ENCODE assay signal across 12 cellular contexts in genomic region chr20:1323256-1323655, GRCh38. TPM values are rescaled to one million over a fixed set of nuclear protein-coding genes. Genes with fewer than 3 reads are reported as not detected.
DNase-seq lines count a peak whose midpoint lies in the region; ATAC-seq, FAIRE-seq and TF ChIP-seq lines count a peak whose summit lies in the region.
"Had no signal": no experiment of that assay in that cellular context is flagged by ENCODE, and none has a peak within 500 bp of the region (broad histone marks: within the 10 kb centered on the region; RNA-seq: fewer than 3 reads in every experiment).

No MANE protein-coding gene starts in this region.

- ATAC-seq in HG02571 (IDR thresholded peaks at IDR 0.05; ENCODE audit: unreplicated experiment) (no peak), pancreas (no peak), GM18858 (IDR thresholded peaks at IDR 0.05; ENCODE audit: unreplicated experiment) (no peak)
- ATAC-seq: activated T-cell treated with anti-CD3 and anti-CD28 coated beads, Interleukin-2, amount 50 U/mL, for 72 hours; effector memory CD8-positive, alpha-beta T cell had no signal

- H3K36me3 Mint-ChIP-seq in neural progenitor cell: no peaks in the 10 kb centered on the region

- H2AFZ ChIP-seq in fibroblast of lung (ENCODE audit: low read length) (peak overlapping the region; percentile 66), neural progenitor cell (replicated peaks) (no peak overlapping the region)

- H3K9ac ChIP-seq in BLaER1 (no peak overlapping the region), fibroblast of lung (ENCODE audit: insufficient read depth, low read length) (peak overlapping the region; percentile 51), neural progenitor cell (no peak overlapping the region)

- no peaks in the 10 kb centered on the region for H3K9me3 ChIP-seq in BLaER1
- H3K9me3 ChIP-seq in Peyer's patch: no peaks in the 10 kb centered on the region
- no peaks in the 10 kb centered on the region for H3K9me3 ChIP-seq in fibroblast of lung (ENCODE audit: control insufficient read depth, insufficient read depth, low read depth, low read length)
- H3K9me3 ChIP-seq in neural progenitor cell (ENCODE audit: low read depth): no peaks in the 10 kb centered on the region
- no peaks in the 10 kb centered on the region for H3K9me3 ChIP-seq in pancreas

- H3K9me3 Mint-ChIP-seq in neural progenitor cell: no peaks in the 10 kb centered on the region
- H3K9me3 Mint-ChIP-seq: activated T-cell treated with anti-CD3 and anti-CD28 coated beads, Interleukin-2, amount 50 U/mL, for 72 hours; effector memory CD8-positive, alpha-beta T cell had no signal

- no peak overlapping the region for H3K4me3 Mint-ChIP-seq in neural progenitor cell
- H3K4me3 Mint-ChIP-seq: activated T-cell treated with anti-CD3 and anti-CD28 coated beads, Interleukin-2, amount 50 U/mL, for 72 hours; effector memory CD8-positive, alpha-beta T cell had no signal

- H4K20me1 ChIP-seq in BLaER1 (peaks cover 13% of the 10 kb centered on the region; the same call in 1 of the 2 replicates), fibroblast of lung (ENCODE audit: control insufficient read depth, extremely low read depth, insufficient read depth, low read length) (no peaks in the 10 kb centered on the region), neural progenitor cell (ENCODE audit: low read depth) (peaks cover 20% of the 10 kb centered on the region)

- peaks cover 2% of the 10 kb centered on the region for H3K27me3 Mint-ChIP-seq in neural progenitor cell (ENCODE audit: insufficient read depth, low read depth)

- H3K4me3 ChIP-seq in BLaER1 (no peak overlapping the region), Peyer's patch (no peak overlapping the region), fibroblast of lung (replicated peaks in 1 of 4; ENCODE audit: control extremely low read depth in 1 of 4, insufficient read depth in 1 of 4, low read depth in 3 of 4, low read length in 4 of 4) (no peak overlapping the region), neural progenitor cell (no peak overlapping the region), pancreas (no peak overlapping the region), H7 (ENCODE audit: insufficient read depth, low read depth, low read length) (no peak overlapping the region)

- TF ChIP-seq POLR2A in Peyer's patch (IDR thresholded peaks at IDR 0.05): no peak

- 66 to 72% methylated on average over 6 of the region's 6 CpGs for WGBS in pancreas, 2 donors

- H3K27ac ChIP-seq in BLaER1 (no peak overlapping the region), Peyer's patch (peak overlapping the region; percentile 17 to 77 (median 51)), fibroblast of lung (ENCODE audit: insufficient read depth, low read length) (peak overlapping the region; percentile 99), neural progenitor cell (no peak overlapping the region), pancreas (peak overlapping the region in 2 of 4 donors; percentile 5 to 19)

- intact Hi-C loops in pancreas (cut with DNase I): no loop called here

- no peaks in the 10 kb centered on the region for H3K27me3 ChIP-seq in BLaER1
- no peaks in the 10 kb centered on the region for H3K27me3 ChIP-seq in Peyer's patch
- no peaks in the 10 kb centered on the region for H3K27me3 ChIP-seq in fibroblast of lung (ENCODE audit: control insufficient read depth, insufficient read depth, low read length)
- H3K27me3 ChIP-seq in neural progenitor cell: peaks cover under 1% of the 10 kb centered on the region
- no peaks in the 10 kb centered on the region for H3K27me3 ChIP-seq in pancreas
- H3K27me3 ChIP-seq in H7 (ENCODE audit: control insufficient read depth, insufficient read depth, low read length): no peaks in the 10 kb centered on the region; the same call in 1 of the 2 replicates

- DNase-seq in Peyer's patch: peak in 2 of 3 donors; percentile 12 to 36
- no peak for DNase-seq in fibroblast of lung (ENCODE audit: low read depth in 2 of 2)
- DNase-seq in neural progenitor cell (ENCODE audit: low spot score): no peak
- DNase-seq in pancreas: no peak
- DNase-seq in H7: no peak
- DNase-seq: activated T-cell treated with anti-CD3 and anti-CD28 coated beads, Interleukin-2, amount 50 U/mL, for 72 hours; effector memory CD8-positive, alpha-beta T cell; NCI-H774; stimulated activated CD4-positive, alpha-beta T cell treated with anti-CD3 and anti-CD28 coated beads, Interleukin-15, amount 100 ng/mL, for 24 hours had no signal

- H3K27ac Mint-ChIP-seq in neural progenitor cell: peak overlapping the region; percentile 53
- H3K27ac Mint-ChIP-seq: activated T-cell treated with anti-CD3 and anti-CD28 coated beads, Interleukin-2, amount 50 U/mL, for 72 hours had no signal

- FAIRE-seq in pancreas (lab: Jason Lieb, UNC): no peak

- TF ChIP-seq CTCF in Peyer's patch (IDR thresholded peaks at IDR 0.05): no peak
- no peak for TF ChIP-seq CTCF in fibroblast of lung (conservative IDR thresholded peaks at IDR 0.05 in 1 of 2, IDR thresholded peaks at IDR 0.05 in 1 of 2; ENCODE audit: low read depth in 1 of 2, low read length in 2 of 2)
- no peak for TF ChIP-seq CTCF in neural progenitor cell (IDR thresholded peaks at IDR 0.05)
- no peak for TF ChIP-seq CTCF in pancreas (IDR thresholded peaks at IDR 0.05)

- H3K79me2 ChIP-seq in fibroblast of lung (ENCODE audit: control insufficient read depth, insufficient read depth, low read length): peaks cover 14% of the 10 kb centered on the region
- H3K79me2 ChIP-seq in neural progenitor cell (ENCODE audit: low read depth): peaks cover 31% of the 10 kb centered on the region

- H3K4me1 ChIP-seq in BLaER1 (peaks cover 54% of the 10 kb centered on the region), Peyer's patch (peaks cover 0 to 30% (median 10%) of the 10 kb centered on the region in 4 donors), fibroblast of lung (ENCODE audit: control insufficient read depth, extremely low read depth, insufficient read depth, low read length) (peaks cover 37% of the 10 kb centered on the region), neural progenitor cell (peaks cover 4% of the 10 kb centered on the region), pancreas (peaks cover 17 to 22% (median 19%) of the 10 kb centered on the region in 3 donors)

- H3K4me1 Mint-ChIP-seq in neural progenitor cell: peaks cover 24% of the 10 kb centered on the region

- H3K36me3 ChIP-seq in BLaER1 (no peaks in the 10 kb centered on the region; the same call in 1 of the 2 replicates), Peyer's patch (no peaks in the 10 kb centered on the region), fibroblast of lung (ENCODE audit: control insufficient read depth, insufficient read depth, low read length) (no peaks in the 10 kb centered on the region), neural progenitor cell (no peaks in the 10 kb centered on the region), pancreas (no peaks in the 10 kb centered on the region), H7 (replicated peaks; ENCODE audit: control insufficient read depth, insufficient read depth, low read length) (no peaks in the 10 kb centered on the region)

- H3K4me2 ChIP-seq in BLaER1: peak overlapping the region; percentile 61
- H3K4me2 ChIP-seq in fibroblast of lung (ENCODE audit: extremely low read depth, insufficient read depth, low read length): peak overlapping the region; percentile 60
- H3K4me2 ChIP-seq in neural progenitor cell: no peak overlapping the region

- no peaks in the 10 kb centered on the region for H3F3A ChIP-seq in neural progenitor cell (ENCODE audit: low read depth)

RNA-seq across cellular contexts. Expression of gene SDCBP2, which starts 5.7 kb away (rescaled TPM):
- total RNA-seq in Peyer's patch (100 to 1,000 TPM in 3 of 4 donors, 10 to 100 TPM in 1; 29.7 to 361 (median 306) TPM), fibroblast of lung (1.8 and 2.1 TPM in 2 replicates), neural progenitor cell (ENCODE audit: low replicate concordance) (1.6 and 6.6 TPM in 2 replicates), pancreas (10 to 100 TPM in 3 of 6 donors, 1 to 10 TPM in 3; 4.7 to 14.8 (median 9.3) TPM)
- polyA plus RNA-seq in fibroblast of lung (0.78 and 1.2 TPM in 2 replicates), pancreas (10 to 100 TPM; 13.8 to 23.8 TPM)
- polyA plus RNA-seq in fibroblast of lung (2012): 0.87 and 1.6 TPM in 2 replicates
- polyA minus RNA-seq in fibroblast of lung (ENCODE audit: low replicate concordance): 0.63 TPM in 1 of 2 replicates, not detected in the other
- total RNA-seq in H7 (2014; rRNA removed; shearing (Covaris generic)): 1.1 and 1.9 TPM in 2 replicates

RNA-seq across cellular contexts. Expression of gene SNPH, which starts 57.2 kb away (rescaled TPM):
- 1 to 10 TPM in 3 of 4 donors, under 1 TPM in 1; 0.53 to 6.6 (median 2.4) TPM for total RNA-seq in Peyer's patch
- total RNA-seq in fibroblast of lung: 9.5 and 18.5 TPM in 2 replicates
- 0.85 and 1.3 TPM in 2 replicates for polyA plus RNA-seq in fibroblast of lung
- polyA plus RNA-seq in fibroblast of lung (2012): 5.4 and 7.3 TPM in 2 replicates
- polyA minus RNA-seq in fibroblast of lung (ENCODE audit: low replicate concordance): 6.2 and 7.9 TPM in 2 replicates
- 0.43 and 0.90 TPM in 2 replicates for total RNA-seq in neural progenitor cell (ENCODE audit: low replicate concordance)
- 1 to 10 TPM; 1.1 to 2.7 (median 2.2) TPM for total RNA-seq in pancreas
- 1 to 10 TPM; 3.6 to 4.3 TPM for polyA plus RNA-seq in pancreas
- total RNA-seq in H7 (2014; rRNA removed; shearing (Covaris generic)): 2.6 and 4.0 TPM in 2 replicates

Comparison
In these comparisons a context has a peak if more than half of its experiments do, and no peak if none do; other contexts are left out.
1. H3K27ac ChIP-seq: peak in Peyer's patch (4 of 4) and fibroblast of lung (single experiment); none in BLaER1 (single experiment) and neural progenitor cell (single experiment).
2. DNase-seq: peak in Peyer's patch (2 of 3); none in fibroblast of lung (0 of 2), neural progenitor cell (single experiment), pancreas (0 of 6) and H7 (single experiment).